Comparison of ENCODE assay signal across 10 cellular contexts in genomic region chr1:208047476-208047934, GRCh38.
DNase-seq lines count a peak whose midpoint lies in the region; ATAC-seq and TF ChIP-seq lines count a peak whose summit lies in the region.
"Had no signal": no experiment of that assay in that cellular context is flagged by ENCODE, and none has a peak within 500 bp of the region (broad histone marks: within the 10 kb centered on the region; RNA-seq: fewer than 3 reads in every experiment).

No MANE protein-coding gene starts in this region.

- peak in 1 of 2 donors; percentile 92 for DNase-seq in breast epithelium (ENCODE audit: low spot score in 2 of 2)
- DNase-seq in heart left ventricle: peak; percentile 63 to 86 (median 79)
- DNase-seq in neuronal stem cell (ENCODE audit: low spot score): no peak
- DNase-seq in activated T-cell treated with anti-CD3 and anti-CD28 coated beads, Interleukin-2, amount 50 U/mL, for 24 hours: no peak
- DNase-seq: activated CD4-positive, alpha-beta T cell treated with anti-CD3 and anti-CD28 coated beads for 48 hours; EL had no signal

- H3K4me3 ChIP-seq in breast epithelium (no peak overlapping the region), heart left ventricle (no peak overlapping the region), neuronal stem cell (ENCODE audit: low read length in 2 of 2) (no peak overlapping the region), urinary bladder (ENCODE audit: low read depth, low read length) (no peak overlapping the region)

- H3K36me3 Mint-ChIP-seq in activated T-cell treated with anti-CD3 and anti-CD28 coated beads, Interleukin-2, amount 50 U/mL, for 24 hours (ENCODE audit: low read depth): no peaks in the 10 kb centered on the region
- H3K36me3 Mint-ChIP-seq: activated naive CD4-positive, alpha-beta T cell treated with anti-CD3 and anti-CD28 coated beads, Interleukin-2, amount 50 U/mL, for 24 hours had no signal

- TF ChIP-seq CTCF in breast epithelium (IDR thresholded peaks at IDR 0.05) (no peak), heart left ventricle (IDR thresholded peaks at IDR 0.05) (no peak)

- no peaks in the 10 kb centered on the region for H3K79me1 ChIP-seq in neuronal stem cell (ENCODE audit: low read depth, low read length)

- H3K9me3 Mint-ChIP-seq in activated T-cell treated with anti-CD3 and anti-CD28 coated beads, Interleukin-2, amount 50 U/mL, for 24 hours: no peaks in the 10 kb centered on the region
- H3K9me3 Mint-ChIP-seq: activated naive CD4-positive, alpha-beta T cell treated with anti-CD3 and anti-CD28 coated beads, Interleukin-2, amount 50 U/mL, for 24 hours had no signal

- no peak overlapping the region for H3K27ac Mint-ChIP-seq in activated T-cell treated with anti-CD3 and anti-CD28 coated beads, Interleukin-2, amount 50 U/mL, for 24 hours
- H3K27ac Mint-ChIP-seq: activated naive CD4-positive, alpha-beta T cell treated with anti-CD3 and anti-CD28 coated beads, Interleukin-2, amount 50 U/mL, for 24 hours had no signal

- H2BK15ac ChIP-seq in neuronal stem cell (ENCODE audit: low read length): no peak overlapping the region

- H3K9ac ChIP-seq in neuronal stem cell (ENCODE audit: low read depth, low read length, poor library complexity): no peak overlapping the region

- H3K27me3 ChIP-seq in breast epithelium (no peaks in the 10 kb centered on the region), heart left ventricle (no peaks in the 10 kb centered on the region), neuronal stem cell (ENCODE audit: control insufficient read depth in 3 of 3, insufficient read depth in 3 of 3, low read depth in 1 of 3, low read length in 3 of 3) (no peaks in the 10 kb centered on the region)

- H3K18ac ChIP-seq in neuronal stem cell (ENCODE audit: low read length): no peak overlapping the region

- peak overlapping the region; percentile 22 for H2AFZ ChIP-seq in neuronal stem cell (ENCODE audit: low read length)

- peak; percentile 81 to 86 (median 83) for ATAC-seq in heart left ventricle
- no peak for ATAC-seq in GM18909 (IDR thresholded peaks at IDR 0.05; ENCODE audit: poor library complexity, unreplicated experiment)
- ATAC-seq in HG03520 (IDR thresholded peaks at IDR 0.05; ENCODE audit: unreplicated experiment): no peak

- no peak overlapping the region for H3K14ac ChIP-seq in neuronal stem cell (ENCODE audit: low read length)

- no peaks in the 10 kb centered on the region for H3K36me3 ChIP-seq in breast epithelium
- H3K36me3 ChIP-seq in heart left ventricle: peaks cover 0 to 81% (median 59%) of the 10 kb centered on the region in 9 donors
- peaks cover 7 to 9% of the 10 kb centered on the region in 2 donors for H3K36me3 ChIP-seq in neuronal stem cell (replicated peaks in 1 of 2; ENCODE audit: control insufficient read depth in 2 of 2, insufficient read depth in 2 of 2, low read length in 2 of 2)
- no peaks in the 10 kb centered on the region for H3K36me3 ChIP-seq in urinary bladder (ENCODE audit: insufficient read depth)

- H4K8ac ChIP-seq in neuronal stem cell (ENCODE audit: low read depth, low read length): no peak overlapping the region

- intact Hi-C loops in breast epithelium (cut with DNase I; ENCODE audit: low total_unique reads): no loop called here
- intact Hi-C loops in heart left ventricle (cut with DNase I): loop anchor here in 1 of 10 donors (5.0 kb wide), 1 partner anchor 40 kb away; no protein-coding TSS in a partner anchor

- no peak overlapping the region for H2BK120ac ChIP-seq in neuronal stem cell (ENCODE audit: low read depth, low read length)

- no peak overlapping the region for H3K23ac ChIP-seq in neuronal stem cell (ENCODE audit: low read depth, low read length, poor library complexity)

- H3K27ac ChIP-seq in breast epithelium (peak overlapping the region; percentile 68 to 69), heart left ventricle (peak overlapping the region; percentile 40 to 77 (median 64)), neuronal stem cell (replicated peaks; ENCODE audit: low read length) (no peak overlapping the region), urinary bladder (ENCODE audit: low read depth) (peak overlapping the region; percentile 43)

- H4K91ac ChIP-seq in neuronal stem cell (ENCODE audit: low read depth, low read length, poor library complexity): no peak overlapping the region

- H2BK5ac ChIP-seq in neuronal stem cell (ENCODE audit: low read length): no peak overlapping the region

- H3K4me2 ChIP-seq in neuronal stem cell (ENCODE audit: insufficient read depth, low read length, poor library complexity, severe bottlenecking): no peak overlapping the region

- peaks cover 26% of the 10 kb centered on the region for H3K27me3 Mint-ChIP-seq in activated T-cell treated with anti-CD3 and anti-CD28 coated beads, Interleukin-2, amount 50 U/mL, for 24 hours

- H3K4ac ChIP-seq in neuronal stem cell (ENCODE audit: low read length): no peak overlapping the region

- no peak overlapping the region for H2AK5ac ChIP-seq in neuronal stem cell (ENCODE audit: low read depth, low read length)

- H3K9me3 ChIP-seq in breast epithelium (no peaks in the 10 kb centered on the region), heart left ventricle (no peaks in the 10 kb centered on the region), neuronal stem cell (replicated peaks in 1 of 2; ENCODE audit: control insufficient read depth in 2 of 2, insufficient read depth in 1 of 2, low read depth in 1 of 2, low read length in 2 of 2) (no peaks in the 10 kb centered on the region)

- no peak for TF ChIP-seq POLR2A in breast epithelium (IDR thresholded peaks at IDR 0.05)
- no peak for TF ChIP-seq POLR2A in heart left ventricle (IDR thresholded peaks at IDR 0.05)

- H3K4me3 Mint-ChIP-seq in activated T-cell treated with anti-CD3 and anti-CD28 coated beads, Interleukin-2, amount 50 U/mL, for 24 hours: no peak overlapping the region
- H3K4me3 Mint-ChIP-seq: activated naive CD4-positive, alpha-beta T cell treated with anti-CD3 and anti-CD28 coated beads, Interleukin-2, amount 50 U/mL, for 24 hours had no signal

- no peak overlapping the region for H2BK12ac ChIP-seq in neuronal stem cell (ENCODE audit: low read length)

- WGBS in heart left ventricle, 4 donors: 69 to 80% (median 74%) methylated on average over 6 of the region's 6 CpGs
- no CpG with 5 or more reads among the region's 6 CpGs for WGBS in neuronal stem cell (ENCODE audit: extremely low coverage in 2 of 2, insufficient read length in 2 of 2, insufficient replicate concordance in 1 of 2), 2 donors
- WGBS in urinary bladder: 19% methylated on average over 6 of the region's 6 CpGs

- peaks cover 10% of the 10 kb centered on the region for H3K4me1 Mint-ChIP-seq in activated T-cell treated with anti-CD3 and anti-CD28 coated beads, Interleukin-2, amount 50 U/mL, for 24 hours (ENCODE audit: low read depth)
- H3K4me1 Mint-ChIP-seq: activated naive CD4-positive, alpha-beta T cell treated with anti-CD3 and anti-CD28 coated beads, Interleukin-2, amount 50 U/mL, for 24 hours had no signal

- peaks cover 5 to 11% of the 10 kb centered on the region in 2 donors for H3K4me1 ChIP-seq in breast epithelium
- H3K4me1 ChIP-seq in heart left ventricle: peaks cover 0 to 27% (median 12%) of the 10 kb centered on the region in 12 donors
- peaks cover 2 to 13% of the 10 kb centered on the region in 2 donors for H3K4me1 ChIP-seq in neuronal stem cell (ENCODE audit: control insufficient read depth in 2 of 2, insufficient read depth in 1 of 2, low read depth in 1 of 2, low read length in 2 of 2)
- H3K4me1 ChIP-seq in urinary bladder (ENCODE audit: insufficient read depth): peaks cover 2% of the 10 kb centered on the region

Comparison
In these comparisons a context has a peak if more than half of its experiments do, and no peak if none do; other contexts are left out.
1. DNase-seq: peak in heart left ventricle (5 of 5); none in neuronal stem cell (single experiment) and activated T-cell treated with anti-CD3 and anti-CD28 coated beads, Interleukin-2, amount 50 U/mL, for 24 hours (single experiment).
2. ATAC-seq: peak in heart left ventricle (4 of 4); none in GM18909 (single experiment) and HG03520 (single experiment).